11 cellular contexts compared by ENCODE assay signal in genomic region chr21:46152939-46153258, GRCh38. TPM values are rescaled to one million over a fixed set of nuclear protein-coding genes. Genes with fewer than 3 reads are reported as not detected.
DNase-seq lines count a peak whose midpoint lies in the region; ATAC-seq and TF ChIP-seq lines count a peak whose summit lies in the region.
"Had no signal": no experiment of that assay in that cellular context is flagged by ENCODE, and none has a peak within 500 bp of the region (broad histone marks: within the 10 kb centered on the region; RNA-seq: fewer than 3 reads in every experiment).

No MANE protein-coding gene starts in this region.

- H3K4me1 Mint-ChIP-seq in effector memory CD8-positive, alpha-beta T cell (ENCODE audit: low read depth in 2 of 2), result peaks cover 0 to 1% of the 10 kb centered on the region in 2 donors
- peaks cover 8% of the 10 kb centered on the region for H3K4me1 Mint-ChIP-seq in mesothelial cell of epicardium

- no peaks in the 10 kb centered on the region for H3K9me3 ChIP-seq in Panc1 (ENCODE audit: control insufficient read depth, insufficient read depth, low read depth, low read length)
- H3K9me3 ChIP-seq in cardiac muscle cell (ENCODE audit: low read depth), result no peaks in the 10 kb centered on the region
- peaks cover 0 to 3% of the 10 kb centered on the region in 2 donors for H3K9me3 ChIP-seq in neuronal stem cell (replicated peaks in 1 of 2; ENCODE audit: control insufficient read depth in 2 of 2, insufficient read depth in 1 of 2, low read depth in 1 of 2, low read length in 2 of 2)
- H3K9me3 ChIP-seq: BLaER1 treated with 17β-estradiol and CSF1 and Interleukin-3, amounts not matched to agents 10 nM and 100 nM had no signal

- no peaks in the 10 kb centered on the region for H3K27me3 Mint-ChIP-seq in effector memory CD8-positive, alpha-beta T cell
- H3K27me3 Mint-ChIP-seq in mesothelial cell of epicardium (ENCODE audit: low read depth), result no peaks in the 10 kb centered on the region

- H2BK12ac ChIP-seq in neuronal stem cell (ENCODE audit: low read length), result peak overlapping the region; percentile 63

- H4K91ac ChIP-seq in neuronal stem cell (ENCODE audit: low read depth, low read length, poor library complexity), result no peak overlapping the region

- H3K4ac ChIP-seq in neuronal stem cell (ENCODE audit: low read length), result peak overlapping the region; percentile 93

- H4K8ac ChIP-seq in neuronal stem cell (ENCODE audit: low read depth, low read length), result peak overlapping the region; percentile 82

- H3K36me3 ChIP-seq in ACC112 (ENCODE audit: insufficient read depth, low read length) (no peaks in the 10 kb centered on the region), Panc1 (ENCODE audit: control insufficient read depth, insufficient read depth, low read length) (no peaks in the 10 kb centered on the region), cardiac muscle cell (no peaks in the 10 kb centered on the region), neuronal stem cell (replicated peaks in 1 of 2; ENCODE audit: control insufficient read depth in 2 of 2, insufficient read depth in 2 of 2, low read length in 2 of 2) (peaks cover 0 to 4% of the 10 kb centered on the region in 2 donors)
- H3K36me3 ChIP-seq: BLaER1 treated with 17β-estradiol and CSF1 and Interleukin-3, amounts not matched to agents 10 nM and 100 nM had no signal

- H3K79me1 ChIP-seq in neuronal stem cell (ENCODE audit: low read depth, low read length), result peaks cover 5% of the 10 kb centered on the region

- WGBS in neuronal stem cell (ENCODE audit: extremely low coverage in 2 of 2, insufficient read length in 2 of 2, insufficient replicate concordance in 1 of 2), 2 donors, result no CpG with 5 or more reads among the region's 19 CpGs

- no peak overlapping the region for H3K4me2 ChIP-seq in neuronal stem cell (ENCODE audit: insufficient read depth, low read length, poor library complexity, severe bottlenecking)
- H3K4me2 ChIP-seq: BLaER1 treated with 17β-estradiol and CSF1 and Interleukin-3, amounts not matched to agents 10 nM and 100 nM had no signal

- peak overlapping the region; percentile 54 for H2BK120ac ChIP-seq in neuronal stem cell (ENCODE audit: low read depth, low read length)

- H3K14ac ChIP-seq in neuronal stem cell (ENCODE audit: low read length), result peak overlapping the region; percentile 63

- H3K27ac ChIP-seq in ACC112 (ENCODE audit: low read depth, low read length) (no peak overlapping the region), Panc1 (ENCODE audit: low read length) (no peak overlapping the region), cardiac muscle cell (peak overlapping the region; percentile 91), neuronal stem cell (replicated peaks; ENCODE audit: low read length) (peak overlapping the region; percentile 31)
- H3K27ac ChIP-seq: BLaER1 treated with 17β-estradiol and CSF1 and Interleukin-3, amounts not matched to agents 10 nM and 100 nM; skin epidermis had no signal

- H2AFZ ChIP-seq in ACC112 (ENCODE audit: low read length, unreplicated experiment), result peak overlapping the region; percentile 47
- peak overlapping the region; percentile 86 for H2AFZ ChIP-seq in neuronal stem cell (ENCODE audit: low read length)

- ATAC-seq in Panc1, result peak; percentile 42
- ATAC-seq in effector memory CD8-positive, alpha-beta T cell (replicated peaks), result no peak

- no peaks in the 10 kb centered on the region for H3K79me2 ChIP-seq in ACC112 (ENCODE audit: control insufficient read depth, insufficient read depth, low read length, unreplicated experiment)

- H3K23ac ChIP-seq in neuronal stem cell (ENCODE audit: low read depth, low read length, poor library complexity), result peak overlapping the region; percentile 43

- POLR2A ChIA-PET in Panc1 (lab: Charles Lee), result no interaction called here

- H3K4me1 ChIP-seq in ACC112 (ENCODE audit: control insufficient read depth, insufficient read depth, low read length, unreplicated experiment) (peaks cover 10% of the 10 kb centered on the region), Panc1 (ENCODE audit: control insufficient read depth, insufficient read depth, low read length) (no peaks in the 10 kb centered on the region), cardiac muscle cell (ENCODE audit: low read depth) (peaks cover 42% of the 10 kb centered on the region), neuronal stem cell (ENCODE audit: control insufficient read depth in 2 of 2, insufficient read depth in 1 of 2, low read depth in 1 of 2, low read length in 2 of 2) (peaks cover 15 to 26% of the 10 kb centered on the region in 2 donors)

- H3K9me3 Mint-ChIP-seq in effector memory CD8-positive, alpha-beta T cell, result no peaks in the 10 kb centered on the region
- no peaks in the 10 kb centered on the region for H3K9me3 Mint-ChIP-seq in mesothelial cell of epicardium

- no peaks in the 10 kb centered on the region for H3K36me3 Mint-ChIP-seq in effector memory CD8-positive, alpha-beta T cell (ENCODE audit: insufficient read depth)
- no peaks in the 10 kb centered on the region for H3K36me3 Mint-ChIP-seq in mesothelial cell of epicardium

- H2AK5ac ChIP-seq in neuronal stem cell (ENCODE audit: low read depth, low read length), result peak overlapping the region; percentile 94

- intact Hi-C loops in Panc1 (cut with micrococcal nuclease; ENCODE audit: unreplicated experiment), result no loop called here

- H3K18ac ChIP-seq in neuronal stem cell (ENCODE audit: low read length), result peak overlapping the region; percentile 95

- no peak overlapping the region for H2BK5ac ChIP-seq in neuronal stem cell (ENCODE audit: low read length)

- H3K9ac ChIP-seq in neuronal stem cell (ENCODE audit: low read depth, low read length, poor library complexity), result peak overlapping the region; percentile 80
- H3K9ac ChIP-seq: BLaER1 treated with 17β-estradiol and CSF1 and Interleukin-3, amounts not matched to agents 10 nM and 100 nM had no signal

- H2BK15ac ChIP-seq in neuronal stem cell (ENCODE audit: low read length), result peak overlapping the region; percentile 97

- DNase-seq in Panc1 (ENCODE audit: low read depth, low spot score) (no peak), cardiac muscle cell (ENCODE audit: low read depth in 1 of 2, low spot score in 1 of 2) (no peak), neuronal stem cell (ENCODE audit: low spot score) (no peak), retina (no peak), mesothelial cell of epicardium (ENCODE audit: low spot score in 2 of 2, unreplicated experiment in 2 of 2) (no peak), inferior parietal cortex (ENCODE audit: extremely low spot score) (no peak)
- DNase-seq in effector memory CD8-positive, alpha-beta T cell, result no peak
- DNase-seq: GDM1 had no signal

- no peak overlapping the region for H3K27ac Mint-ChIP-seq in effector memory CD8-positive, alpha-beta T cell
- no peak overlapping the region for H3K27ac Mint-ChIP-seq in mesothelial cell of epicardium

- no TSS peak for BruUV-seq in Panc1 (replicated peaks; lab: Mats Ljungman, UMichigan)

- H3K4me3 Mint-ChIP-seq in effector memory CD8-positive, alpha-beta T cell, result no peak overlapping the region
- H3K4me3 Mint-ChIP-seq in mesothelial cell of epicardium, result no peak overlapping the region

- TF ChIP-seq CTCF in Panc1 (IDR thresholded peaks at IDR 0.05) (no peak), cardiac muscle cell (IDR thresholded peaks at IDR 0.05; ENCODE audit: low read depth, low read length) (no peak), mesothelial cell of epicardium (IDR thresholded peaks at IDR 0.05; ENCODE audit: unreplicated experiment) (no peak)

- in situ Hi-C loops in Panc1 (cut with HindIII; ENCODE audit: low pct_unique_long_range_greater_than_20kb, low sequenced_read_pairs), result no loop called here

- H3K27me3 ChIP-seq in ACC112 (ENCODE audit: insufficient read depth, low read length) (no peaks in the 10 kb centered on the region), Panc1 (ENCODE audit: control insufficient read depth, insufficient read depth, low read length) (no peaks in the 10 kb centered on the region), cardiac muscle cell (no peaks in the 10 kb centered on the region), neuronal stem cell (ENCODE audit: control insufficient read depth in 3 of 3, insufficient read depth in 3 of 3, low read depth in 1 of 3, low read length in 3 of 3) (no peaks in the 10 kb centered on the region)
- H3K27me3 ChIP-seq: BLaER1 treated with 17β-estradiol and CSF1 and Interleukin-3, amounts not matched to agents 10 nM and 100 nM had no signal

- H3K4me3 ChIP-seq in ACC112 (ENCODE audit: low read depth, low read length), result peak overlapping the region; percentile 44
- H3K4me3 ChIP-seq in Panc1 (ENCODE audit: low read depth in 2 of 2, low read length in 2 of 2), result no peak overlapping the region
- no peak overlapping the region for H3K4me3 ChIP-seq in cardiac muscle cell
- no peak overlapping the region for H3K4me3 ChIP-seq in neuronal stem cell (ENCODE audit: low read length in 2 of 2)
- H3K4me3 ChIP-seq: BLaER1 treated with 17β-estradiol and CSF1 and Interleukin-3, amounts not matched to agents 10 nM and 100 nM; skin epidermis had no signal

- CTCF ChIA-PET in Panc1 (lab: Charles Lee), result interaction anchor here (1.0 kb wide), 2 partner anchors 10 to 100 kb away, joined by 3 to 7 read pairs; no protein-coding TSS in a partner anchor

RNA-seq across cellular contexts. Expression of gene FTCD, which starts 2.5 kb away (rescaled TPM):
- total RNA-seq in Panc1 (2021; ENCODE audit: unreplicated experiment) (0.21 TPM), cardiac muscle cell (9.5 and 18.9 TPM in 2 replicates), mesothelial cell of epicardium (8.8 to 12.5 TPM (median 9.6 TPM) in 3 replicates)
- not detected for polyA plus RNA-seq in Panc1 (2012; ENCODE audit: insufficient read length)
- polyA plus RNA-seq in cardiac muscle cell, result 27.4 and 31.1 TPM in 2 replicates
- polyA plus RNA-seq in neuronal stem cell (2013, experiment 1 of 2), result 2.1 TPM
- polyA plus RNA-seq in neuronal stem cell (2013, experiment 2 of 2), result 2.0 TPM

RNA-seq across cellular contexts. Expression of gene SPATC1L, which starts 31.4 kb away (rescaled TPM):
- 0.26 TPM for total RNA-seq in Panc1 (2021; ENCODE audit: unreplicated experiment)
- 0.50 TPM for polyA plus RNA-seq in Panc1 (2012; ENCODE audit: insufficient read length)
- total RNA-seq in cardiac muscle cell, result 45.7 and 58.8 TPM in 2 replicates
- polyA plus RNA-seq in cardiac muscle cell, result 63.0 and 69.2 TPM in 2 replicates
- polyA plus RNA-seq in neuronal stem cell (2013, experiment 1 of 2), result 38.2 TPM
- polyA plus RNA-seq in neuronal stem cell (2013, experiment 2 of 2), result 37.5 TPM
- total RNA-seq in mesothelial cell of epicardium, result 27.5 to 28.1 TPM (median 27.6 TPM) in 3 replicates

RNA-seq across cellular contexts. Expression of gene COL6A2, which starts 55.0 kb away (rescaled TPM):
- total RNA-seq in Panc1 (2021; ENCODE audit: unreplicated experiment), result 29.9 TPM
- polyA plus RNA-seq in Panc1 (2012; ENCODE audit: insufficient read length), result 37.6 TPM
- 212 and 260 TPM in 2 replicates for total RNA-seq in cardiac muscle cell
- polyA plus RNA-seq in cardiac muscle cell, result 153 and 216 TPM in 2 replicates
- 19.3 TPM for polyA plus RNA-seq in neuronal stem cell (2013, experiment 1 of 2)
- polyA plus RNA-seq in neuronal stem cell (2013, experiment 2 of 2), result 19.1 TPM
- total RNA-seq in mesothelial cell of epicardium, result 846 to 986 TPM (median 933 TPM) in 3 replicates

Comparison
In these comparisons a context has a peak if more than half of its experiments do, and no peak if none do; other contexts are left out.
1. H3K27ac ChIP-seq: peak in cardiac muscle cell (single experiment) and neuronal stem cell (single experiment); none in ACC112 (single experiment) and Panc1 (single experiment).
2. RNA of gene SPATC1L, which starts 31.4 kb away (total RNA-seq): 45.7 to 58.8 TPM in cardiac muscle cell and 27.5 to 28.1 TPM in mesothelial cell of epicardium; 0.26 TPM in Panc1 (single experiment); every median in the first group is over 10 times any median in the second.